Comparison of ENCODE assay signal across 1 cellular context in the genomic region with DNA sequence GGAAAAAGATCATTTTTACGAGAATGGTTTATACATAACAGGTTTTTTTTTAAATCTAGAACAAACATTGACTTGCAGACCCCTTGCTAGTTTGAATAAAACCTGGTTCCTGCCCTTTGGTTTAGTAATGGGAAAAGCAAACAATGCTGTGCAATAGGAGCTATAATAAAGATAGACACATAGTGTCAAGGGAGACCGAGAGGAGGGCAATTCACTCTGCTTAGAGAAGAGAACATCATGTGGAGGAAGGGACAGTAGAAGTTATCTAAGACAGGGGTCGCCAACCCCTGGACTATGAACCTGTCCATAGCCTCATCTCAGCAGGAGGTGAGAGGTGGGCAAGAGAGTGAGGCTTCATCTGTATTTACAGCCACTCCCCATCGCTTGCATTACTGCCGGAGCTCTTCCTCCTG.
TF ChIP-seq lines count a peak whose summit lies in the region.

No MANE protein-coding gene starts in this region.

TF ChIP-seq in HepG2, 621 proteins besides CTCF, POLR2A, EP300 and RAD21 (continued from another document):
- TF ChIP-seq HOXA3 (CRISPR knock-in tag; IDR thresholded peaks at IDR 0.05): no peak
- 0 out of 2 replicates have a peak, but pooled peaks have one; percentile 18 for TF ChIP-seq FOSL2 (CRISPR knock-in tag; IDR thresholded peaks at IDR 0.05)
- TF ChIP-seq PCBP2 (optimal IDR thresholded peaks at IDR 0.05; ENCODE audit: low read depth, low read length, poor library complexity, severe bottlenecking): no peak
- no peak for TF ChIP-seq ZBTB42 (CRISPR knock-in tag; IDR thresholded peaks at IDR 0.05)
- no peak for TF ChIP-seq MBNL3 (CRISPR knock-in tag; conservative IDR thresholded peaks at IDR 0.05)
- TF ChIP-seq HNRNPLL (IDR thresholded peaks at IDR 0.05; ENCODE audit: low read depth, low read length, poor library complexity, severe bottlenecking): no peak
- TF ChIP-seq, protein P1, sequence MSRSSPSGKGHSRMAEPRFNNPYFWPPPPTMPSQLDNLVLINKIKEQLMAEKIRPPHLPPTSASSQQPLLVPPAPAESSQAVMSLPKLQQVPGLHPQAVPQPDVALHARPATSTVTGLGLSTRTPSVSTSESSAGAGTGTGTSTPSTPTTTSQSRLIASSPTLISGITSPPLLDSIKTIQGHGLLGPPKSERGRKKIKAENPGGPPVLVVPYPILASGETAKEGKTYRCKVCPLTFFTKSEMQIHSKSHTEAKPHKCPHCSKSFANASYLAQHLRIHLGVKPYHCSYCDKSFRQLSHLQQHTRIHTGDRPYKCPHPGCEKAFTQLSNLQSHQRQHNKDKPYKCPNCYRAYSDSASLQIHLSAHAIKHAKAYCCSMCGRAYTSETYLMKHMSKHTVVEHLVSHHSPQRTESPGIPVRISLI (CRISPR knock-in tag; IDR thresholded peaks at IDR 0.05; ENCODE audit: borderline replicate concordance): no peak
- 0 out of 2 replicates have a peak, but pooled peaks have one; percentile 21 for TF ChIP-seq NR2F6 (IDR thresholded peaks at IDR 0.05)
- no peak for TF ChIP-seq NR2F6 (CRISPR knock-in tag; IDR thresholded peaks at IDR 0.05)
- TF ChIP-seq, protein P2, sequence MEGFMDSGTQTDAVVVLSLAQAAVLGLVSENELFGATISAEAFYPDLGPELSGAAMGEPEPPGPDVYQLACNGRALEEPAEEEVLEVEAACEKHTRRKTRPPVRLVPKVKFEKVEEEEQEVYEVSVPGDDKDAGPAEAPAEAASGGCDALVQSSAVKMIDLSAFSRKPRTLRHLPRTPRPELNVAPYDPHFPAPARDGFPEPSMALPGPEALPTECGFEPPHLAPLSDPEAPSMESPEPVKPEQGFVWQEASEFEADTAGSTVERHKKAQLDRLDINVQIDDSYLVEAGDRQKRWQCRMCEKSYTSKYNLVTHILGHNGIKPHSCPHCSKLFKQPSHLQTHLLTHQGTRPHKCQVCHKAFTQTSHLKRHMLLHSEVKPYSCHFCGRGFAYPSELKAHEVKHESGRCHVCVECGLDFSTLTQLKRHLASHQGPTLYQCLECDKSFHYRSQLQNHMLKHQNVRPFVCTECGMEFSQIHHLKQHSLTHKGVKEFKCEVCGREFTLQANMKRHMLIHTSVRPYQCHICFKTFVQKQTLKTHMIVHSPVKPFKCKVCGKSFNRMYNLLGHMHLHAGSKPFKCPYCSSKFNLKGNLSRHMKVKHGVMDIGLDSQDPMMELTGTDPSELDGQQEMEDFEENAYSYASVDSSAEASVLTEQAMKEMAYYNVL (CRISPR knock-in tag; IDR thresholded peaks at IDR 0.05; ENCODE audit: borderline replicate concordance): no peak
- no peak for TF ChIP-seq TAF1 (CRISPR knock-in tag; IDR thresholded peaks at IDR 0.05)
- 0 out of 2 replicates have a peak, but pooled peaks have one; percentile 54 for TF ChIP-seq ZKSCAN5 (CRISPR knock-in tag; IDR thresholded peaks at IDR 0.05)
- no peak for TF ChIP-seq ZNF569 (CRISPR knock-in tag; IDR thresholded peaks at IDR 0.05; ENCODE audit: borderline replicate concordance)
- TF ChIP-seq, protein P3, sequence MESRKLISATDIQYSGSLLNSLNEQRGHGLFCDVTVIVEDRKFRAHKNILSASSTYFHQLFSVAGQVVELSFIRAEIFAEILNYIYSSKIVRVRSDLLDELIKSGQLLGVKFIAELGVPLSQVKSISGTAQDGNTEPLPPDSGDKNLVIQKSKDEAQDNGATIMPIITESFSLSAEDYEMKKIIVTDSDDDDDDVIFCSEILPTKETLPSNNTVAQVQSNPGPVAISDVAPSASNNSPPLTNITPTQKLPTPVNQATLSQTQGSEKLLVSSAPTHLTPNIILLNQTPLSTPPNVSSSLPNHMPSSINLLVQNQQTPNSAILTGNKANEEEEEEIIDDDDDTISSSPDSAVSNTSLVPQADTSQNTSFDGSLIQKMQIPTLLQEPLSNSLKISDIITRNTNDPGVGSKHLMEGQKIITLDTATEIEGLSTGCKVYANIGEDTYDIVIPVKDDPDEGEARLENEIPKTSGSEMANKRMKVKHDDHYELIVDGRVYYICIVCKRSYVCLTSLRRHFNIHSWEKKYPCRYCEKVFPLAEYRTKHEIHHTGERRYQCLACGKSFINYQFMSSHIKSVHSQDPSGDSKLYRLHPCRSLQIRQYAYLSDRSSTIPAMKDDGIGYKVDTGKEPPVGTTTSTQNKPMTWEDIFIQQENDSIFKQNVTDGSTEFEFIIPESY (CRISPR knock-in tag; IDR thresholded peaks at IDR 0.05): no peak
- no peak for TF ChIP-seq PRDM4 (CRISPR knock-in tag; IDR thresholded peaks at IDR 0.05; ENCODE audit: borderline replicate concordance)
